Comparison of ENCODE assay signal across 12 cellular contexts in the genomic region with DNA sequence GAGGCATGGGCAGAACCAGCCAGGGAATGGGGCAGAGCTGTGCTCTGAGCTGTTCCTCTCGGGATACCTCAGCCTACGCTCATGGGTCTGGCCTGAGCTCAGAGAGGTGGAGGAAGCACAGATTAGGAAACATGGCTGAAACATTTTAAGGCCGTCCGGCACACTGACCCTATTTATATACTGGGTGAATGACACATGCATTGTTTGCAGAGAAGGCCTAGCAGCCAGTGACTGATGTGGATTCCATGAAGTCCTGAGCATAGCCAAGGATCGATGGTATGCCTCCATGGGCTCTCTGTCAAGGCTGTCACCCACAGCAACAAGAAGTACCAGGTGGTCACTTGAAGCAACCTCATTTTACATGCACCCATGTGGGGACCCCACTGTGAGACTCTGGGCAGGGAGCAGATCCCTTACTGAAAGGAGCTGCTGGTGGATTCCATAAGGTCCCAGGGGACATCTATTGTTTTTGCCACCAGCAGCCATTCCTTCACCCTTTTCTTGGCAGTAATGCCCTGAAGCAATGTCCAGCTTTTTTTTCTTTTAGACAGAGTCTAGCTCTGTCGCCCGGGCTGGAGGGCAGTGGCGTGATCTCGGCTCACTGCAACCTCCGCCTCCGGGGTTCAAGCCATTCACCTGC. TPM values are rescaled to one million over a fixed set of nuclear protein-coding genes. Genes with fewer than 3 reads are reported as not detected.
DNase-seq lines count a peak whose midpoint lies in the region; ATAC-seq, FAIRE-seq and TF ChIP-seq lines count a peak whose summit lies in the region.
"Had no signal": no experiment of that assay in that cellular context is flagged by ENCODE, and none has a peak within 500 bp of the region (broad histone marks: within the 10 kb centered on the region; RNA-seq: fewer than 3 reads in every experiment).

No MANE protein-coding gene starts in this region.

- H3K4me1 ChIP-seq in PC-3 (ENCODE audit: insufficient read depth, low read length) = peaks cover 25% of the 10 kb centered on the region
- H3K4me1 ChIP-seq in skeletal muscle tissue (ENCODE audit: control insufficient read depth in 3 of 3, insufficient read depth in 3 of 3, low read length in 3 of 3) = peaks cover 29 to 50% (median 47%) of the 10 kb centered on the region in 3 donors
- H3K4me1 ChIP-seq in small intestine (ENCODE audit: control insufficient read depth in 2 of 2, insufficient read depth in 1 of 2, low read depth in 1 of 2, low read length in 1 of 2) = peaks cover 0 to 5% of the 10 kb centered on the region in 2 donors
- peaks cover 24% of the 10 kb centered on the region for H3K4me1 ChIP-seq in vagina

- 89 to 92% (median 92%) methylated on average over 11 of the region's 11 CpGs for WGBS in small intestine, 3 donors

- H3K27me3 ChIP-seq in PC-3 (ENCODE audit: low read length) (no peaks in the 10 kb centered on the region), skeletal muscle tissue (ENCODE audit: control insufficient read depth in 3 of 3, insufficient read depth in 3 of 3, low read length in 3 of 3) (no peaks in the 10 kb centered on the region), small intestine (ENCODE audit: control insufficient read depth in 2 of 2, insufficient read depth in 2 of 2, low read length in 2 of 2) (no peaks in the 10 kb centered on the region), vagina (no peaks in the 10 kb centered on the region)

- no peak for FAIRE-seq in small intestine (lab: Jason Lieb, UNC)

- peak overlapping the region; percentile 92 to 99 for H3K27ac Mint-ChIP-seq in activated naive CD4-positive, alpha-beta T cell treated with anti-CD3 and anti-CD28 coated beads, Interleukin-2, amount 50 U/mL, for 72 hours

- CTCF ChIA-PET in PC-3 (lab: Charles Lee) = interaction anchor here (0.7 to 4.1 kb wide), 2 partner anchors 39 to 74 kb away, joined by 3 to 108 read pairs; no protein-coding TSS in a partner anchor

- H3K9me3 ChIP-seq in PC-3 (ENCODE audit: low read length) = no peaks in the 10 kb centered on the region
- no peaks in the 10 kb centered on the region for H3K9me3 ChIP-seq in skeletal muscle tissue (ENCODE audit: control insufficient read depth in 3 of 3, low read length in 3 of 3)
- no peaks in the 10 kb centered on the region for H3K9me3 ChIP-seq in small intestine (ENCODE audit: control insufficient read depth, low read depth)
- no peaks in the 10 kb centered on the region for H3K9me3 ChIP-seq in vagina

- no peak for ATAC-seq in activated naive CD4-positive, alpha-beta T cell treated with anti-CD3 and anti-CD28 coated beads, Interleukin-2, amount 50 U/mL, for 72 hours
- ATAC-seq in PC-3 = no peak
- ATAC-seq in GM19324 (IDR thresholded peaks at IDR 0.05; ENCODE audit: low FRiP score, unreplicated experiment) = no peak

- POLR2A ChIA-PET in PC-3 (lab: Charles Lee; ENCODE audit: unreplicated experiment) = no interaction called here

- H3K9me2 ChIP-seq in PC-3 (replicated peaks; ENCODE audit: low read length) = no peaks in the 10 kb centered on the region

- peaks cover 13% of the 10 kb centered on the region for H3K79me2 ChIP-seq in PC-3 (ENCODE audit: low read length)

- H3K36me3 ChIP-seq in PC-3 (ENCODE audit: low read depth, low read length) (peaks cover 13% of the 10 kb centered on the region), skeletal muscle tissue (ENCODE audit: control insufficient read depth in 3 of 3, insufficient read depth in 3 of 3, low read length in 3 of 3) (peaks cover 8 to 9% (median 8%) of the 10 kb centered on the region in 3 donors), small intestine (ENCODE audit: control insufficient read depth in 2 of 2, insufficient read depth in 2 of 2, low read length in 2 of 2) (peaks cover 5 to 7% of the 10 kb centered on the region in 2 donors), vagina (peaks cover 0 to 11% of the 10 kb centered on the region in 2 donors)

- peaks cover 8% of the 10 kb centered on the region for H3F3A ChIP-seq in PC-3 (ENCODE audit: low read length, unreplicated experiment)

- H3K36me3 Mint-ChIP-seq in activated naive CD4-positive, alpha-beta T cell treated with anti-CD3 and anti-CD28 coated beads, Interleukin-2, amount 50 U/mL, for 72 hours = peaks cover 9 to 15% of the 10 kb centered on the region in 2 donors

- no peak overlapping the region for H2AFZ ChIP-seq in PC-3 (ENCODE audit: low read length)

- BruUV-seq in PC-3 (replicated peaks; lab: Mats Ljungman, UMichigan) = no TSS peak

- DNase-seq in activated naive CD4-positive, alpha-beta T cell treated with anti-CD3 and anti-CD28 coated beads, Interleukin-2, amount 50 U/mL, for 72 hours (ENCODE audit: low spot score in 2 of 2) = no peak
- no peak for DNase-seq in activated naive CD4-positive, alpha-beta T cell (lab: John Stamatoyannopoulos, UW)
- DNase-seq in PC-3 (peak; percentile 39), fibroblast of mammary gland (ENCODE audit: low read depth) (peak; percentile 24), small intestine (no peak), vagina (ENCODE audit: extremely low spot score in 2 of 2) (no peak)
- DNase-seq: glutamatergic neuron, midbrain, NCI-H146 had no signal

- peaks cover 9% of the 10 kb centered on the region for H4K20me1 ChIP-seq in PC-3 (ENCODE audit: low read length)

- H3K9ac ChIP-seq in PC-3 (ENCODE audit: low read length) (no peak overlapping the region), skeletal muscle tissue (ENCODE audit: low read depth in 1 of 3, low read length in 3 of 3) (peak overlapping the region in 2 of 3 donors; percentile 21 to 50)

- H3K9me3 Mint-ChIP-seq in activated naive CD4-positive, alpha-beta T cell treated with anti-CD3 and anti-CD28 coated beads, Interleukin-2, amount 50 U/mL, for 72 hours = no peaks in the 10 kb centered on the region

- no peak overlapping the region for H3K4me2 ChIP-seq in PC-3 (ENCODE audit: low read length)

- H3K4me3 ChIP-seq in PC-3 (ENCODE audit: low read length) = no peak overlapping the region
- no peak overlapping the region for H3K4me3 ChIP-seq in fibroblast of mammary gland (ENCODE audit: control insufficient read depth, low read depth, low read length)
- no peak overlapping the region for H3K4me3 ChIP-seq in skeletal muscle tissue (ENCODE audit: low read length in 3 of 3)
- no peak overlapping the region for H3K4me3 ChIP-seq in small intestine (ENCODE audit: low read depth in 1 of 2, low read length in 2 of 2)
- no peak overlapping the region for H3K4me3 ChIP-seq in vagina
- H3K4me3 ChIP-seq: skin epidermis had no signal

- intact Hi-C loops in PC-3 (cut with micrococcal nuclease) (no loop called here), vagina (cut with DNase I) (no loop called here)

- no peak for TF ChIP-seq POLR2A in vagina (IDR thresholded peaks at IDR 0.05)

- H3K27ac ChIP-seq in PC-3 (ENCODE audit: low read length) (no peak overlapping the region), skeletal muscle tissue (ENCODE audit: low read depth, low read length) (peak overlapping the region; percentile 72), small intestine (ENCODE audit: low read depth in 1 of 2, low read length in 1 of 2) (no peak overlapping the region), vagina (no peak overlapping the region)

- TF ChIP-seq CTCF in PC-3 (conservative IDR thresholded peaks at IDR 0.05; ENCODE audit: low read depth, low read length) (no peak), fibroblast of mammary gland (conservative IDR thresholded peaks at IDR 0.05; ENCODE audit: control insufficient read depth, insufficient read depth, low read depth, low read length) (no peak), vagina (IDR thresholded peaks at IDR 0.05) (no peak)

RNA-seq across cellular contexts. Expression of gene PTMA, which starts 8.4 kb away (rescaled TPM):
- 1,000 to 10,000 TPM; 1,703 to 2,175 TPM for total RNA-seq in activated naive CD4-positive, alpha-beta T cell treated with anti-CD3 and anti-CD28 coated beads, Interleukin-2, amount 50 U/mL, for 72 hours
- total RNA-seq in PC-3 (2014; rRNA removed) = 1,625 and 2,032 TPM in 2 replicates
- 422 TPM for total RNA-seq in skeletal muscle tissue
- polyA plus RNA-seq in small intestine = 1,000 to 10,000 TPM; 1,019 to 2,156 (median 1,110) TPM
- 536 TPM for total RNA-seq in vagina

Comparison
In these comparisons a context has a peak if more than half of its experiments do, and no peak if none do; other contexts are left out.
1. DNase-seq: peak in PC-3 (single experiment) and fibroblast of mammary gland (single experiment); none in activated naive CD4-positive, alpha-beta T cell treated with anti-CD3 and anti-CD28 coated beads, Interleukin-2, amount 50 U/mL, for 72 hours (0 of 2), activated naive CD4-positive, alpha-beta T cell (0 of 4), small intestine (single experiment) and vagina (0 of 2).